Comparison of ENCODE assay signal across 8 cellular contexts in genomic region chr11:12288212-12288933, GRCh38.
DNase-seq lines count a peak whose midpoint lies in the region; ATAC-seq, FAIRE-seq and TF ChIP-seq lines count a peak whose summit lies in the region.

No MANE protein-coding gene starts in this region.

- H3K4me1 ChIP-seq in astrocyte (ENCODE audit: insufficient read depth, low read length) (peaks cover 56% of the 10 kb centered on the region), right atrium auricular region (peaks cover 0 to 34% of the 10 kb centered on the region in 2 donors)

- peak; percentile 78 for FAIRE-seq in astrocyte (lab: Jason Lieb, UNC)

- in situ Hi-C loops in SK-MEL-5 (cut with HindIII; ENCODE audit: low pct_unique_long_range_greater_than_20kb, low sequenced_read_pairs), result no loop called here

- H3K27ac ChIP-seq in astrocyte (ENCODE audit: low read depth, low read length) (peak overlapping the region; percentile 99), right atrium auricular region (peak overlapping the region; percentile 64 to 68)

- H3K9me3 Mint-ChIP-seq in astrocyte (ENCODE audit: unreplicated experiment), result peaks cover 3% of the 10 kb centered on the region

- no peak for ATAC-seq in GM18870 (IDR thresholded peaks at IDR 0.05; ENCODE audit: unreplicated experiment)
- ATAC-seq in GM18861 (IDR thresholded peaks at IDR 0.05; ENCODE audit: unreplicated experiment), result no peak

- peaks cover under 1% of the 10 kb centered on the region for H3K79me2 ChIP-seq in astrocyte (ENCODE audit: insufficient read depth, low read length)

- peaks cover 9% of the 10 kb centered on the region for H3K36me3 ChIP-seq in astrocyte (ENCODE audit: insufficient read depth, low read length)
- H3K36me3 ChIP-seq in right atrium auricular region, result no peaks in the 10 kb centered on the region

- H3K4me3 Mint-ChIP-seq in astrocyte (ENCODE audit: unreplicated experiment), result peak overlapping the region; percentile 75

- H3K27me3 ChIP-seq in astrocyte (ENCODE audit: insufficient read depth, low read length), result no peaks in the 10 kb centered on the region
- no peaks in the 10 kb centered on the region for H3K27me3 ChIP-seq in right atrium auricular region

- H3K9me3 ChIP-seq in astrocyte (ENCODE audit: insufficient read depth, low read depth, low read length) (no peaks in the 10 kb centered on the region), right atrium auricular region (no peaks in the 10 kb centered on the region)

- H3K27ac Mint-ChIP-seq in astrocyte (ENCODE audit: unreplicated experiment), result peak overlapping the region; percentile 99

- DNase-seq in GM03348 (ENCODE audit: low spot score) (peak; percentile 94), NAMALWA (ENCODE audit: low spot score) (peak; percentile 58), SK-MEL-5 (ENCODE audit: low read depth, low spot score) (peak; percentile 85), astrocyte (ENCODE audit: low read depth) (peak; percentile 88), right atrium auricular region (ENCODE audit: low spot score) (peak; percentile 90), retina (peak; percentile 86)

- no peaks in the 10 kb centered on the region for H3K27me3 Mint-ChIP-seq in astrocyte (ENCODE audit: low read depth, unreplicated experiment)

- peak overlapping the region; percentile 92 for H3K4me2 ChIP-seq in astrocyte (ENCODE audit: low read length)

- H3K9ac ChIP-seq in astrocyte (ENCODE audit: low read length), result peak overlapping the region; percentile 96

- TF ChIP-seq CTCF in astrocyte (IDR thresholded peaks at IDR 0.05; ENCODE audit: insufficient read depth, low read depth, low read length) (peak; percentile 99), right atrium auricular region (IDR thresholded peaks at IDR 0.05) (peak; percentile 84 to 88)

- no peak overlapping the region for H2AFZ ChIP-seq in astrocyte (ENCODE audit: low read depth, low read length)

- peaks cover 25% of the 10 kb centered on the region for H3K36me3 Mint-ChIP-seq in astrocyte (ENCODE audit: low read depth, unreplicated experiment)

- H3K4me3 ChIP-seq in astrocyte (ENCODE audit: insufficient read depth, low read depth, low read length) (no peak overlapping the region), right atrium auricular region (no peak overlapping the region)

- H3K4me1 Mint-ChIP-seq in astrocyte (ENCODE audit: low read depth, unreplicated experiment), result peaks cover 55% of the 10 kb centered on the region

- H4K20me1 ChIP-seq in astrocyte (ENCODE audit: insufficient read depth, low read length), result no peaks in the 10 kb centered on the region
